Comparison of ENCODE assay signal across 9 cellular contexts in genomic region chr2:156319811-156320490, GRCh38. TPM values are rescaled to one million over a fixed set of nuclear protein-coding genes. Genes with fewer than 3 reads are reported as not detected.
DNase-seq lines count a peak whose midpoint lies in the region; ATAC-seq and FAIRE-seq lines count a peak whose summit lies in the region.
"Had no signal": no experiment of that assay in that cellular context is flagged by ENCODE, and none has a peak within 500 bp of the region (broad histone marks: within the 10 kb centered on the region; RNA-seq: fewer than 3 reads in every experiment).

No MANE protein-coding gene starts in this region.

- peaks cover 0 to 4% of the 10 kb centered on the region in 2 donors for H3K9me3 ChIP-seq in esophagus (ENCODE audit: control insufficient read depth in 2 of 2, insufficient read depth in 1 of 2, low read depth in 1 of 2, low read length in 1 of 2)
- H3K9me3 ChIP-seq in muscle layer of duodenum (ENCODE audit: control insufficient read depth in 1 of 2, low read length in 2 of 2): no peaks in the 10 kb centered on the region
- no peaks in the 10 kb centered on the region for H3K9me3 ChIP-seq in SJCRH30 (replicated peaks)

- no peak for FAIRE-seq in RCC 7860 (lab: Jason Lieb, UNC)

- H3K27me3 ChIP-seq in esophagus (ENCODE audit: control insufficient read depth in 1 of 2, insufficient read depth in 2 of 2, low read length in 2 of 2): peaks cover 0 to 6% of the 10 kb centered on the region in 2 donors
- peaks cover 29% of the 10 kb centered on the region for H3K27me3 ChIP-seq in muscle layer of duodenum (ENCODE audit: low read depth, low read length)
- no peaks in the 10 kb centered on the region for H3K27me3 ChIP-seq in SJCRH30

- no peak for ATAC-seq in GM18861 (IDR thresholded peaks at IDR 0.05; ENCODE audit: unreplicated experiment)
- ATAC-seq in GM19463 (IDR thresholded peaks at IDR 0.05; ENCODE audit: unreplicated experiment): no peak

- DNase-seq in stimulated activated CD4-positive, alpha-beta T cell treated with anti-CD3 and anti-CD28 coated beads, Interleukin-12 subunit alpha, Interleukin-12 subunit beta, amount 100 ng/mL, for 4 hours: peak; percentile 11
- DNase-seq in stimulated activated CD4-positive, alpha-beta T cell treated with anti-CD3 and anti-CD28 coated beads, Interleukin-4, amount 100 ng/mL, for 1 hour: no peak
- DNase-seq in RCC 7860 (ENCODE audit: low spot score) (no peak), SJCRH30 (no peak)
- DNase-seq: NCI-H1436 treated with DMSO at 0.1 percent for 48 hours had no signal

- H3K4me3 ChIP-seq in esophagus (ENCODE audit: low read depth in 1 of 2, low read length in 2 of 2) (peak overlapping the region; percentile 39 to 56), muscle layer of duodenum (ENCODE audit: low read depth in 1 of 2, low read length in 2 of 2) (peak overlapping the region; percentile 56 to 60), SJCRH30 (no peak overlapping the region)

- H3K4me1 ChIP-seq in esophagus (ENCODE audit: control insufficient read depth in 2 of 2, insufficient read depth in 2 of 2, low read length in 1 of 2) (peaks cover 3 to 7% of the 10 kb centered on the region in 2 donors), muscle layer of duodenum (ENCODE audit: control insufficient read depth in 1 of 2, insufficient read depth in 2 of 2, low read length in 2 of 2) (peaks cover 0 to 27% of the 10 kb centered on the region in 2 donors), SJCRH30 (no peaks in the 10 kb centered on the region; the same call in 1 of the 2 replicates)

- no peaks in the 10 kb centered on the region for H3K36me3 ChIP-seq in esophagus (ENCODE audit: control insufficient read depth in 2 of 2, insufficient read depth in 2 of 2, low read length in 1 of 2)
- H3K36me3 ChIP-seq in muscle layer of duodenum (ENCODE audit: control insufficient read depth in 1 of 2, insufficient read depth in 2 of 2, low read length in 2 of 2): peaks cover 0 to 2% of the 10 kb centered on the region in 2 donors
- no peaks in the 10 kb centered on the region for H3K36me3 ChIP-seq in SJCRH30

- peak overlapping the region in 1 of 2 donors; percentile 53 for H3K27ac ChIP-seq in esophagus (ENCODE audit: low read depth in 2 of 2, low read length in 1 of 2)
- no peak overlapping the region for H3K27ac ChIP-seq in muscle layer of duodenum (ENCODE audit: low read length)
- no peak overlapping the region for H3K27ac ChIP-seq in SJCRH30

- WGBS in esophagus, 2 donors: 29 to 39% methylated on average over 47 of the region's 47 CpGs

RNA-seq across cellular contexts. Expression of gene NR4A2, which starts 12.6 kb away (rescaled TPM):
- 1 to 10 TPM; 1.6 to 2.0 TPM for polyA plus RNA-seq in esophagus
- 0.46 and 0.51 TPM in 2 replicates for total RNA-seq in SJCRH30 (2014; rRNA removed; shearing (Covaris generic))
